ENCODE assay signal across 9 cellular contexts in the genomic region with DNA sequence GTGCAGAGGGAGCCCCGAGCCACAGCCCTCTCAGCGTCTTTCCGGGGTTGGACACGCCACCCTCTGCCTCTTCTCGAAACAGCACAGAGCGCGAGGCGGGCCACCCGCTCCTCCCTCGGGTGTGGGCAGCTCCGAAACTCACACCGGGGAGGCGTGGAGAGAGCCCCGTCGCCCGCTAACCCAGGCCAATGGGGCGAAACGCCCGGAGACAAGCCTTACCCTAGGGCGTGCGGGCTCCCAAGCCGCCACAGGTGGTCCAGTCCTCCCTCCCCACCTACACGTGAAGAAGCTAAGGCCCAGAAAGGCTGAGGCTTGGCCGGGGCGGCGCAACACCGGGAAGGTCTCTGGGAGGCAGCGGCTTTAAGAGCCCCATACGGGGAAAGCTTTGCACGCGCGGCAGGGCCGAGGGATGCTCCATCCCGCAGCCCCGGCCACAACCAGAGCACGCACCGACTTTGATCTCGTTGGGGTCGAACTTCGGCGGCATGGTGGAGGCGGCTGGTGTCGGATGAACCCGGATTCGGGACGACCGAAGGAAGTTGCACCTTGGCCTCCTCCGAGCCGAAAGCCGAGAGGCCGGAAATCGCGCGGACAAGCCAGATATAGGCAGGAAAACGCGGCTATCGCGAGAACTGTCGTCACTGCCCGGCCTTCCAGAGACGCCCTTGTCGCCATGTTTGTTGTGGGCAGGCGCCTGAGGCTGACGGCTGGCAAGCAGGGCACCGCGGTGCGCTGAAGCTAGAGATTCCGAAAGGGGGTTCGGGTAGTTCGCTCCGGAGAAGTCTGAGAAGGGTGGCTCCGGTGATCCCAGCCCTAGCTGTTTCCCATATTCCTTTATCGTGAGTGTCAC. TPM values are rescaled to one million over a fixed set of nuclear protein-coding genes. Genes with fewer than 3 reads are reported as not detected.
A peak's percentile ranks its signal among the peaks of the same experiment; 100 is the strongest.
DNase-seq lines count a peak whose midpoint lies in the region; ATAC-seq, FAIRE-seq and TF ChIP-seq lines count a peak whose summit lies in the region.
"Had no signal": no experiment of that assay in that cellular context is flagged by ENCODE, and none has a peak within 500 bp of the region (broad histone marks: within the 10 kb centered on the region; RNA-seq: fewer than 3 reads in every experiment).

LRSAM1 (plus strand) TSS at position 680 of the 850 bp plus-strand sequence. CDS start 3,018 bp downstream, outside the sequence.
RPL12 (minus strand) TSS at position 576 of the 850 bp plus-strand sequence; CDS start at position 487, 89 bp downstream.

- H3K27ac ChIP-seq in kidney (ENCODE audit: low read depth in 2 of 2, low read length in 2 of 2): peak within 1 kb of the TSS; percentile 75 to 97

- no peaks in the 10 kb centered on the region for H3K9me3 ChIP-seq in kidney (ENCODE audit: control insufficient read depth in 1 of 2, low read length in 2 of 2)

- no peak for FAIRE-seq in kidney (lab: Jason Lieb, UNC)
- FAIRE-seq: TTC549 had no signal

- peak within 1 kb of the TSS; percentile 91 to 94 for H3K4me3 ChIP-seq in kidney (ENCODE audit: low read length in 2 of 2)

- peak; percentile 100 for TF ChIP-seq POLR2A in GM19099 (IDR thresholded peaks at IDR 0.05; ENCODE audit: extremely low read depth, insufficient read length, low read depth)

- peak; percentile 60 for ATAC-seq in HG03378 (IDR thresholded peaks at IDR 0.05; ENCODE audit: unreplicated experiment)

- DNase-seq in AML-193 (lab: John Stamatoyannopoulos, UW): peak; percentile 80
- peak; percentile 82 for DNase-seq in NCI-H510A (lab: John Stamatoyannopoulos, UW)
- DNase-seq in activated CD4-positive, alpha-beta T cell treated with anti-CD3 and anti-CD28 coated beads for 1 hour: peak; percentile 99
- peak; percentile 77 to 87 for DNase-seq in cerebellar nuclear complex (lab: John Stamatoyannopoulos, UW)
- peak; percentile 99 for DNase-seq in kidney
- peak; percentile 98 to 99 for DNase-seq in stimulated activated CD4-positive, alpha-beta T cell treated with anti-CD3 and anti-CD28 coated beads, Interleukin-15, amount 100 ng/mL, for 1 hour (ENCODE audit: low read depth in 1 of 2, low spot score in 1 of 2)

- peaks cover 23 to 25% of the 10 kb centered on the region in 2 donors for H3K36me3 ChIP-seq in kidney (ENCODE audit: control insufficient read depth in 1 of 2, insufficient read depth in 2 of 2, low read length in 2 of 2)

- H3K9ac ChIP-seq in kidney (ENCODE audit: low read length in 2 of 2): peak within 1 kb of the TSS; percentile 84 to 95

- TF ChIP-seq CTCF in kidney (IDR thresholded peaks at IDR 0.05; ENCODE audit: borderline replicate concordance, extremely low read depth, insufficient read depth): no peak

- H3K4me1 ChIP-seq in kidney (ENCODE audit: control insufficient read depth in 1 of 2, insufficient read depth in 1 of 2, low read depth in 1 of 2, low read length in 2 of 2): peaks cover 0 to 25% of the 10 kb centered on the region in 2 donors

- intact Hi-C loops in kidney (cut with DNase I): no loop called here

RNA-seq across cellular contexts. Expression of gene LRSAM1, which starts in this region (rescaled TPM):
- 24.6 TPM for total RNA-seq in kidney
- 15.8 TPM for polyA plus RNA-seq in kidney (ENCODE audit: insufficient read depth, low read depth, low replicate concordance)

RNA-seq across cellular contexts. Expression of gene RPL12, which starts in this region (rescaled TPM):
- 985 TPM for total RNA-seq in kidney
- polyA plus RNA-seq in kidney (ENCODE audit: insufficient read depth, low read depth, low replicate concordance): 1,980 TPM

Comparison
In these comparisons a context has a peak if more than half of its experiments do, and no peak if none do; other contexts are left out.
1. Peak in every context shown above with its lines: DNase-seq, ATAC-seq, H3K4me3 ChIP-seq and H3K27ac ChIP-seq.